In the genomic region with DNA sequence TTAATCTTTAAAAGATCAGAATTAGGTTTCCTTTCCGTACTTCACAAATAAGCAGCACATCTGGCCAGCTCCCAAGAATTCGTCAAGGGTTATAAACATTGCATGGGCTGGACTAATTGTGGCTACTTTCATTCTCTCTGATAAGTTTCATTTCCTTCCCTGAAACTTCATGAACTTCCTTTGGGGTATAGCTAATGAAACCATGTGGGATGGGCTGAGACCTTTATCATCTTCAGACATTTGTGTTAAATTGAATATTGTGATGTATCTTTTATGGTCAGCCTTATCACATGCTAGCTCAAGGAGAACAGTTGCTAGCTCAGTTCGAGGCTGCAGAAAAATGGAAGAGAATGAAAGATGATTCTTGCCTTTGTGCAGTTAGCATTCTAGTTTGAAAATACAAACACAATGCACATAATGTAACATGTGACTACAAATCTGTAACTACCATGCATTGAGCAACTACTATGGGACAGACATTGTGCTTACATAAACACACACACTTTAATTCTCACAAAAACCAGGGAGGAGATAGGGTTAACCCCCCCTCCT, we compare ENCODE assay signal across 8 cellular contexts. TPM values are rescaled to one million over a fixed set of nuclear protein-coding genes. Genes with fewer than 3 reads are reported as not detected.
DNase-seq lines count a peak whose midpoint lies in the region; ATAC-seq, FAIRE-seq and TF ChIP-seq lines count a peak whose summit lies in the region.

No MANE protein-coding gene starts in this region.

- H3K4me1 ChIP-seq in liver (ENCODE audit: control insufficient read depth in 4 of 4, insufficient read depth in 4 of 4, low read length in 3 of 4) (peaks cover 0 to 18% (median 3%) of the 10 kb centered on the region in 4 donors), HepG2 (ENCODE audit: insufficient read depth, low read length) (peaks cover 12% of the 10 kb centered on the region)

- H3K9ac ChIP-seq in liver (ENCODE audit: low read depth in 1 of 2, low read length in 2 of 2) (no peak overlapping the region), HepG2 (ENCODE audit: insufficient read depth, low read depth, low read length) (no peak overlapping the region)

- H3K27me3 Mint-ChIP-seq in progenitor cell of endocrine pancreas: peaks cover 52% of the 10 kb centered on the region

- H3K9me3 ChIP-seq in liver (ENCODE audit: control insufficient read depth in 4 of 4, low read length in 3 of 4) (no peaks in the 10 kb centered on the region), HepG2 (ENCODE audit: low read length) (no peaks in the 10 kb centered on the region)

- H3K27ac ChIP-seq in liver (ENCODE audit: low read depth in 1 of 2, low read length in 2 of 2) (peak overlapping the region; percentile 3 to 19), HepG2 (ENCODE audit: extremely low read length, insufficient read depth, low read length) (no peak overlapping the region)

- in situ Hi-C loops in HepG2 (cut with HindIII; ENCODE audit: extremely low pct_ligation_motif_present, low pct_unique_long_range_greater_than_20kb): no loop called here
- in situ Hi-C loops in astrocyte of the cerebellum (cut with HindIII; ENCODE audit: low sequenced_read_pairs): no loop called here

- CTCF ChIA-PET in HepG2 (lab: Yijun Ruan, JAX; ENCODE audit: low intra/inter-chr PET ratio, low total read pairs): no interaction called here

- TF ChIP-seq RAD21 in liver (IDR thresholded peaks at IDR 0.05) (no peak), HepG2 (CRISPR knock-in tag; IDR thresholded peaks at IDR 0.05) (no peak)

- no peak overlapping the region for H3K4me2 ChIP-seq in HepG2 (ENCODE audit: low read depth, low read length)

- no TSS peak for BruUV-seq in HepG2 (replicated peaks; lab: Mats Ljungman, UMichigan)

- WGBS in liver: 11% methylated on average over 3 of the region's 3 CpGs
- WGBS in HepG2 (ENCODE audit: low lambda C conversion rate): 19% methylated on average over 3 of the region's 3 CpGs

- POLR2A ChIA-PET in HepG2 (lab: Yijun Ruan, JAX): no interaction called here

- no peak overlapping the region for H3K4me3 Mint-ChIP-seq in progenitor cell of endocrine pancreas (ENCODE audit: low read depth)

- DNase-seq in HepG2 (ENCODE audit: low spot score): no peak
- peak; percentile 60 for DNase-seq in astrocyte of the cerebellum (ENCODE audit: low read depth)
- peak; percentile 48 for DNase-seq in mucosa of gallbladder (ENCODE audit: low spot score)
- no peak for DNase-seq in DMS53 (lab: John Stamatoyannopoulos, UW)
- DNase-seq in progenitor cell of endocrine pancreas (ENCODE audit: low spot score, unreplicated experiment): no peak

- no peak for TF ChIP-seq POLR2A in HepG2 (IDR thresholded peaks at IDR 0.05; ENCODE audit: insufficient read depth in 1 of 2, low read depth in 2 of 2, low read length in 2 of 2)

- H3K4me1 Mint-ChIP-seq in progenitor cell of endocrine pancreas (ENCODE audit: low read depth): peaks cover 13% of the 10 kb centered on the region

- FAIRE-seq in HepG2 (lab: Jason Lieb, UNC): no peak

- TF ChIP-seq EP300 in HepG2 (IDR thresholded peaks at IDR 0.05; ENCODE audit: low read depth in 2 of 2, low read length in 2 of 2) (no peak), HepG2 (CRISPR knock-in tag; IDR thresholded peaks at IDR 0.05; ENCODE audit: borderline replicate concordance) (no peak)

- H3K9me3 Mint-ChIP-seq in progenitor cell of endocrine pancreas (ENCODE audit: low read depth): no peaks in the 10 kb centered on the region

- H2AFZ ChIP-seq in HepG2 (ENCODE audit: low read length): no peak overlapping the region

- H3K36me3 ChIP-seq in liver (ENCODE audit: control insufficient read depth in 4 of 4, insufficient read depth in 3 of 4, low read depth in 1 of 4, low read length in 3 of 4): no peaks in the 10 kb centered on the region
- no peaks in the 10 kb centered on the region for H3K36me3 ChIP-seq in HepG2 (replicated peaks in 1 of 2; ENCODE audit: control insufficient read depth in 1 of 2, insufficient read depth in 2 of 2, low read length in 2 of 2)

- intact Hi-C loops in HepG2 (cut with micrococcal nuclease; ENCODE audit: unreplicated experiment): no loop called here

- H3K27me3 ChIP-seq in liver (ENCODE audit: control insufficient read depth in 4 of 4, insufficient read depth in 4 of 4, low read length in 3 of 4): no peaks in the 10 kb centered on the region
- H3K27me3 ChIP-seq in HepG2 (ENCODE audit: control insufficient read depth in 1 of 2, insufficient read depth in 2 of 2, low read length in 2 of 2): peaks cover 9 to 58% of the 10 kb centered on the region in 2 experiments

- no peak overlapping the region for H3K27ac Mint-ChIP-seq in progenitor cell of endocrine pancreas

- no peaks in the 10 kb centered on the region for H3K79me2 ChIP-seq in HepG2 (ENCODE audit: insufficient read depth, low read length)

- no peaks in the 10 kb centered on the region for H4K20me1 ChIP-seq in HepG2 (ENCODE audit: insufficient read depth, low read length)

- TF ChIP-seq CTCF in liver (IDR thresholded peaks at IDR 0.05; ENCODE audit: low read depth, low read length, missing input control) (no peak), HepG2 (CRISPR knock-in tag; IDR thresholded peaks at IDR 0.05) (no peak), astrocyte of the cerebellum (IDR thresholded peaks at IDR 0.05; ENCODE audit: low read depth, low read length, missing control alignments) (no peak), progenitor cell of endocrine pancreas (IDR thresholded peaks at IDR 0.05; ENCODE audit: unreplicated experiment) (no peak)

- no peak overlapping the region for H3K4me3 ChIP-seq in liver (ENCODE audit: low read depth in 1 of 3, low read length in 3 of 3)
- no peak overlapping the region for H3K4me3 ChIP-seq in HepG2 (replicated peaks in 1 of 3; ENCODE audit: insufficient read depth in 1 of 3, low read depth in 2 of 3, low read length in 3 of 3)
- H3K4me3 ChIP-seq in astrocyte of the cerebellum (ENCODE audit: low read depth, low read length): no peak overlapping the region

- ATAC-seq in HepG2 (no peak), HG03558 (IDR thresholded peaks at IDR 0.05; ENCODE audit: extremely low read depth, unreplicated experiment) (peak; percentile 36), esophagus mucosa (no peak)

- no peaks in the 10 kb centered on the region for H3K36me3 Mint-ChIP-seq in progenitor cell of endocrine pancreas (ENCODE audit: insufficient read depth)

TF ChIP-seq in liver, 16 proteins besides CTCF, POLR2A, EP300 and RAD21:
- TF ChIP-seq NR2F2 (IDR thresholded peaks at IDR 0.05): peak; percentile 13
- no peak for TF ChIP-seq FOXA2 (IDR thresholded peaks at IDR 0.05)
- TF ChIP-seq, protein P1, sequence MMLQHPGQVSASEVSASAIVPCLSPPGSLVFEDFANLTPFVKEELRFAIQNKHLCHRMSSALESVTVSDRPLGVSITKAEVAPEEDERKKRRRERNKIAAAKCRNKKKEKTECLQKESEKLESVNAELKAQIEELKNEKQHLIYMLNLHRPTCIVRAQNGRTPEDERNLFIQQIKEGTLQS (IDR thresholded peaks at IDR 0.05): no peak
- TF ChIP-seq TAF1 (conservative IDR thresholded peaks at IDR 0.05): no peak

TF ChIP-seq in HepG2, 621 proteins besides CTCF, POLR2A, EP300 and RAD21 (continues in another document):
- TF ChIP-seq IRF9 (CRISPR knock-in tag; IDR thresholded peaks at IDR 0.05; ENCODE audit: borderline replicate concordance): no peak
- TF ChIP-seq THYN1 (CRISPR knock-in tag; IDR thresholded peaks at IDR 0.05; ENCODE audit: borderline replicate concordance, low read depth): no peak

RNA-seq across cellular contexts. Expression of gene GMPR, which starts 1.7 kb away (rescaled TPM):
- total RNA-seq in liver (10 to 100 TPM in 1 of 2 donors, 1 to 10 TPM in 1; 2.8 to 50.2 TPM), HepG2 (2016; rRNA removed; fragmentation: Illumina TruSeq; extraction: Trizol) (not detected in 2 replicates), mucosa of gallbladder (10.4 TPM), esophagus mucosa (0.80 TPM), progenitor cell of endocrine pancreas (0.50 and 1.3 TPM in 2 replicates)
- polyA plus RNA-seq in liver (1 to 10 TPM; 2.1 to 5.6 TPM), HepG2 (2011; rRNA removed) (not detected in 2 replicates)
- not detected in 2 replicates for total RNA-seq in HepG2 (2016; cell fraction: cytosol; rRNA removed; fragmentation: Illumina TruSeq; extraction: Trizol; ENCODE audit: low read depth)
- not detected in 2 replicates for total RNA-seq in HepG2 (2016; cell fraction: insoluble cytoplasmic fraction; rRNA removed; fragmentation: Illumina TruSeq; extraction: Trizol)
- not detected in 2 replicates for total RNA-seq in HepG2 (2016; cell fraction: membrane; rRNA removed; fragmentation: Illumina TruSeq; extraction: Trizol)
- total RNA-seq in HepG2 (2016; cell fraction: nucleus; rRNA removed; fragmentation: Illumina TruSeq; extraction: Trizol): not detected in 2 replicates
- not detected in 2 replicates for polyA plus RNA-seq in HepG2 (2011; cell fraction: cytosol; rRNA removed)
- not detected in 2 replicates for polyA plus RNA-seq in HepG2 (2011; cell fraction: nucleus; rRNA removed)
- 0.20 TPM in 1 of 2 replicates, not detected in the other for polyA plus RNA-seq in HepG2 (2012)
- polyA plus RNA-seq in HepG2 (2016; cell fraction: cytosol; fragmentation: Illumina TruSeq; extraction: Trizol; ENCODE audit: low read depth): not detected in 2 replicates
- polyA plus RNA-seq in HepG2 (2016; cell fraction: insoluble cytoplasmic fraction; fragmentation: Illumina TruSeq; extraction: Trizol; ENCODE audit: low read depth): not detected in 2 replicates
- polyA plus RNA-seq in HepG2 (2016; cell fraction: membrane; fragmentation: Illumina TruSeq; extraction: Trizol; ENCODE audit: low read depth): not detected in 2 replicates
- polyA plus RNA-seq in HepG2 (2016; cell fraction: nucleus; fragmentation: Illumina TruSeq; extraction: Trizol; ENCODE audit: insufficient read depth, low read depth): not detected in 2 replicates
- polyA minus RNA-seq in HepG2 (2011; rRNA and poly(A)+ RNA removed; ENCODE audit: low replicate concordance): 0.60 and 1.2 TPM in 2 replicates
- not detected in 2 replicates for polyA minus RNA-seq in HepG2 (2011; cell fraction: cytosol; rRNA and poly(A)+ RNA removed)
- polyA minus RNA-seq in HepG2 (2011; cell fraction: nucleus; rRNA and poly(A)+ RNA removed): not detected in 2 replicates

Comparison
In these comparisons a context has a peak if more than half of its experiments do, and no peak if none do; other contexts are left out.
1. DNase-seq: peak in astrocyte of the cerebellum (single experiment) and mucosa of gallbladder (single experiment); none in HepG2 (single experiment), DMS53 (single experiment) and progenitor cell of endocrine pancreas (single experiment).